In genomic region chr1:226723640-226724532, GRCh38 we compare ENCODE assay signal across 8 cellular contexts. TPM values are rescaled to one million over a fixed set of nuclear protein-coding genes. Genes with fewer than 3 reads are reported as not detected.
DNase-seq lines count a peak whose midpoint lies in the region; ATAC-seq and TF ChIP-seq lines count a peak whose summit lies in the region.

No MANE protein-coding gene starts in this region.

- no peaks in the 10 kb centered on the region for H3K9me3 ChIP-seq in HUES64 (ENCODE audit: insufficient read depth, low read depth, low read length)
- no peaks in the 10 kb centered on the region for H3K9me3 ChIP-seq in prostate gland

- intact Hi-C loops in prostate gland (cut with DNase I), result no loop called here

- H3K4me1 ChIP-seq in HUES64 (ENCODE audit: insufficient read depth, low read length), result peaks cover 43% of the 10 kb centered on the region
- H3K4me1 ChIP-seq in prostate gland (replicated peaks), result peaks cover 22% of the 10 kb centered on the region

- TF ChIP-seq CTCF in prostate gland (IDR thresholded peaks at IDR 0.05) (no peak), GM10266 (IDR thresholded peaks at IDR 0.05; ENCODE audit: control insufficient read depth, insufficient read depth, low read depth, missing control alignments) (no peak)

- H3K9ac ChIP-seq in HUES64 (ENCODE audit: low read depth, low read length), result no peak overlapping the region

- in situ Hi-C loops in ACHN (cut with HindIII; ENCODE audit: low pct_ligation_motif_present, low pct_unique_long_range_greater_than_20kb, low sequenced_read_pairs), result no loop called here

- WGBS in HUES64, result 31% methylated on average over 12 of the region's 13 CpGs
- WGBS in prostate gland, result 43% methylated on average over 13 of the region's 13 CpGs

- peak overlapping the region; percentile 5; the same call in 1 of the 2 replicates for H3K27ac ChIP-seq in HUES64 (ENCODE audit: low read depth, low read length)
- H3K27ac ChIP-seq in prostate gland, result peak overlapping the region; percentile 13 to 57

- no peaks in the 10 kb centered on the region for H3K36me3 ChIP-seq in HUES64 (ENCODE audit: insufficient read depth, low read length)
- no peaks in the 10 kb centered on the region for H3K36me3 ChIP-seq in prostate gland

- H3K27me3 ChIP-seq in HUES64 (ENCODE audit: insufficient read depth, low read length), result no peaks in the 10 kb centered on the region
- H3K27me3 ChIP-seq in prostate gland (replicated peaks; ENCODE audit: insufficient read depth), result no peaks in the 10 kb centered on the region

- H3K4me3 ChIP-seq in HUES64 (ENCODE audit: low read length) (peak overlapping the region; percentile 6; the same call in 1 of the 2 replicates), prostate gland (no peak overlapping the region)

- peak; percentile 34 for DNase-seq in COR-L47 (lab: John Stamatoyannopoulos, UW)
- DNase-seq in RPMI7951 (ENCODE audit: low read depth), result peak; percentile 52
- DNase-seq in prostate gland (ENCODE audit: low spot score), result no peak
- no peak for DNase-seq in ACHN
- DNase-seq in GM10266 (ENCODE audit: extremely low spot score), result no peak

- ATAC-seq in esophagus mucosa, result peak; percentile 42
- no peak for ATAC-seq in GM21526 (IDR thresholded peaks at IDR 0.05; ENCODE audit: low FRiP score, unreplicated experiment)

- TF ChIP-seq POLR2A in prostate gland (IDR thresholded peaks at IDR 0.05), result no peak

RNA-seq across cellular contexts. Expression of gene ITPKB, which starts 15.2 kb away (rescaled TPM):
- 7.0 TPM for polyA plus RNA-seq in HUES64 (2013, experiment 1 of 2)
- 8.5 TPM for polyA plus RNA-seq in HUES64 (2013, experiment 2 of 2)
- 2.5 and 3.8 TPM in 2 replicates for total RNA-seq in RPMI7951 (2014; rRNA removed; shearing (Covaris generic))
- total RNA-seq in esophagus mucosa (10.9 TPM), prostate gland (10 to 100 TPM; 47.5 to 49.2 TPM)

Comparison
In these comparisons a context has a peak if more than half of its experiments do, and no peak if none do; other contexts are left out.
1. DNase-seq: peak in COR-L47 (single experiment) and RPMI7951 (single experiment); none in prostate gland (single experiment), ACHN (single experiment) and GM10266 (single experiment).